9 cellular contexts compared by ENCODE assay signal in the genomic region with DNA sequence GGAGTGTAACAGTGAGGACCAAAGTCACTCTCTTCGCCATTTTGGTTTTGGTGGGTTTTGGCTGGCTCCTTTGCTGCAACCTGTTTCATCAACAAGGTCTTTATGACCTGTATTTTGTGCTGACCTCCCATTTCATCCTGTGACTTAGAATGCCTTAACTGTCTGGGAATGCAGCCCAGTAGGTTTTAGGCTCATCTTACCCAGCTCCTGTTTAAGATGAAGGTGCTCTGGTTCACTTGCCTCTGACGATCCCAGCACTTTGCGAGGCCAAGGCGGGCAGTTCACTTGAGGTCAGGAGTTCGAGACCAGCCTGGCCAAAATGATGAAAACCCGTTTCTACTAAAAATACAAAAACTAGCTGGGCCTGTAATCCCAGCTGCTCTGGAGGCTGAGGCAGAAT. TPM values are rescaled to one million over a fixed set of nuclear protein-coding genes. Genes with fewer than 3 reads are reported as not detected.
DNase-seq lines count a peak whose midpoint lies in the region; ATAC-seq, FAIRE-seq and TF ChIP-seq lines count a peak whose summit lies in the region.
"Had no signal": no experiment of that assay in that cellular context is flagged by ENCODE, and none has a peak within 500 bp of the region (broad histone marks: within the 10 kb centered on the region; RNA-seq: fewer than 3 reads in every experiment).

No MANE protein-coding gene starts in this region.

- H3K27ac ChIP-seq in heart left ventricle (peak overlapping the region in 11 of 12 donors; percentile 98 to 100 (median 99)), right cardiac atrium (ENCODE audit: low read length) (no peak overlapping the region), upper lobe of left lung (peak overlapping the region; percentile 96 to 100 (median 99)), body of pancreas (no peak overlapping the region)

- DNase-seq in heart left ventricle (no peak), right cardiac atrium (no peak), left kidney (ENCODE audit: low read depth, low spot score) (peak; percentile 5), upper lobe of left lung (no peak), germinal center (ENCODE audit: low spot score) (no peak), body of pancreas (no peak), H54 (ENCODE audit: insufficient read length, low spot score) (no peak)
- DNase-seq in activated CD8-positive, alpha-beta T cell treated with anti-CD3 and anti-CD28 coated beads, Interleukin-2, amount 10 ng/mL, durations not matched to agents 7 days and 5 days: no peak

- H3K4me3 ChIP-seq in heart left ventricle (no peak overlapping the region), right cardiac atrium (ENCODE audit: low read length) (no peak overlapping the region), upper lobe of left lung (no peak overlapping the region), body of pancreas (no peak overlapping the region)

- POLR2A ChIA-PET in activated CD8-positive, alpha-beta T cell treated with anti-CD3 and anti-CD28 coated beads, Interleukin-2, amount 10 ng/mL, durations not matched to agents 7 days and 5 days (lab: Charles Lee): no interaction called here

- ATAC-seq in heart left ventricle (no peak), right cardiac atrium (no peak), upper lobe of left lung (ENCODE audit: low FRiP score in 2 of 2) (no peak), body of pancreas (no peak)
- ATAC-seq in activated CD8-positive, alpha-beta T cell treated with anti-CD3 and anti-CD28 coated beads, Interleukin-2, amount 10 ng/mL, durations not matched to agents 7 days and 5 days: no peak
- ATAC-seq: Right ventricle myocardium inferior had no signal

- peaks cover 24% of the 10 kb centered on the region for H3K4me1 Mint-ChIP-seq in activated CD8-positive, alpha-beta T cell treated with anti-CD3 and anti-CD28 coated beads, Interleukin-2, amount 10 ng/mL, durations not matched to agents 7 days and 5 days (ENCODE audit: low read depth)

- WGBS in heart left ventricle, 4 donors: 85 to 92% (median 90%) methylated on average over 6 of the region's 6 CpGs
- WGBS in right cardiac atrium: 91% methylated on average over 6 of the region's 6 CpGs
- 84 to 88% methylated on average over 6 of the region's 6 CpGs for WGBS in upper lobe of left lung, 2 donors
- WGBS in body of pancreas, 2 donors: 92 to 93% methylated on average over 6 of the region's 6 CpGs

- peak overlapping the region; percentile 99 for H3K27ac Mint-ChIP-seq in activated CD8-positive, alpha-beta T cell treated with anti-CD3 and anti-CD28 coated beads, Interleukin-2, amount 10 ng/mL, durations not matched to agents 7 days and 5 days

- H3K36me3 Mint-ChIP-seq in activated CD8-positive, alpha-beta T cell treated with anti-CD3 and anti-CD28 coated beads, Interleukin-2, amount 10 ng/mL, durations not matched to agents 7 days and 5 days (ENCODE audit: low read depth): peaks cover 50% of the 10 kb centered on the region

- intact Hi-C loops in heart left ventricle (cut with DNase I): no loop called here
- intact Hi-C loops in right cardiac atrium (cut with DNase I): no loop called here
- intact Hi-C loops in body of pancreas (cut with DNase I): no loop called here

- H3K9me3 Mint-ChIP-seq in activated CD8-positive, alpha-beta T cell treated with anti-CD3 and anti-CD28 coated beads, Interleukin-2, amount 10 ng/mL, durations not matched to agents 7 days and 5 days (ENCODE audit: insufficient read depth): no peaks in the 10 kb centered on the region

- CTCF ChIA-PET in activated CD8-positive, alpha-beta T cell treated with anti-CD3 and anti-CD28 coated beads, Interleukin-2, amount 10 ng/mL, durations not matched to agents 7 days and 5 days (lab: Charles Lee): no interaction called here

- peak overlapping the region; percentile 96 for H3K4me3 Mint-ChIP-seq in activated CD8-positive, alpha-beta T cell treated with anti-CD3 and anti-CD28 coated beads, Interleukin-2, amount 10 ng/mL, durations not matched to agents 7 days and 5 days

- no peak for TF ChIP-seq EP300 in upper lobe of left lung (IDR thresholded peaks at IDR 0.05)

- TF ChIP-seq POLR2A in heart left ventricle (IDR thresholded peaks at IDR 0.05) (no peak), upper lobe of left lung (IDR thresholded peaks at IDR 0.05) (no peak), body of pancreas (IDR thresholded peaks at IDR 0.05) (no peak), H54 (IDR thresholded peaks at IDR 0.05; ENCODE audit: low read depth, low read length) (no peak)

- H3K27me3 ChIP-seq in heart left ventricle (no peaks in the 10 kb centered on the region), right cardiac atrium (ENCODE audit: control insufficient read depth, insufficient read depth) (no peaks in the 10 kb centered on the region), upper lobe of left lung (no peaks in the 10 kb centered on the region), body of pancreas (no peaks in the 10 kb centered on the region)

- TF ChIP-seq CTCF in heart left ventricle (IDR thresholded peaks at IDR 0.05) (no peak), upper lobe of left lung (IDR thresholded peaks at IDR 0.05) (no peak), body of pancreas (IDR thresholded peaks at IDR 0.05) (no peak)

- H3K4me1 ChIP-seq in heart left ventricle: peaks cover 0 to 35% (median 20%) of the 10 kb centered on the region in 12 donors
- peaks cover 1% of the 10 kb centered on the region for H3K4me1 ChIP-seq in right cardiac atrium (ENCODE audit: control insufficient read depth, insufficient read depth, low read length)
- peaks cover 15 to 43% (median 24%) of the 10 kb centered on the region in 4 donors for H3K4me1 ChIP-seq in upper lobe of left lung
- peaks cover 22% of the 10 kb centered on the region for H3K4me1 ChIP-seq in body of pancreas

- H3K27me3 Mint-ChIP-seq in activated CD8-positive, alpha-beta T cell treated with anti-CD3 and anti-CD28 coated beads, Interleukin-2, amount 10 ng/mL, durations not matched to agents 7 days and 5 days (ENCODE audit: low read depth): no peaks in the 10 kb centered on the region

- H3K9me3 ChIP-seq in heart left ventricle (no peaks in the 10 kb centered on the region), right cardiac atrium (ENCODE audit: control insufficient read depth, low read length) (no peaks in the 10 kb centered on the region), upper lobe of left lung (no peaks in the 10 kb centered on the region), body of pancreas (no peaks in the 10 kb centered on the region)

- no peak for FAIRE-seq in H54 (lab: Jason Lieb, UNC)

- H3K36me3 ChIP-seq in heart left ventricle: peaks cover 0 to 10% (median 0%) of the 10 kb centered on the region in 9 donors
- no peaks in the 10 kb centered on the region for H3K36me3 ChIP-seq in upper lobe of left lung
- no peaks in the 10 kb centered on the region for H3K36me3 ChIP-seq in body of pancreas (replicated peaks in 1 of 2; ENCODE audit: insufficient read depth in 1 of 2, low read depth in 2 of 2)

RNA-seq across cellular contexts. Expression of a gene that starts 1.8 kb away (rescaled TPM):
- total RNA-seq in heart left ventricle (10 to 100 TPM in 1 of 9 donors, 1 to 10 TPM in 8; 2.2 to 17.1 (median 5.4) TPM), right cardiac atrium (1 to 10 TPM; 2.8 to 7.2 (median 4.2) TPM), upper lobe of left lung (100 to 1,000 TPM in 1 of 6 donors, 10 to 100 TPM in 5; 13.0 to 107 (median 22.7) TPM), body of pancreas (1 to 10 TPM; 2.9 to 4.3 TPM)
- polyA plus RNA-seq in heart left ventricle (10 to 100 TPM in 1 of 2 donors, 1 to 10 TPM in 1; 9.5 to 37.9 TPM), right cardiac atrium (11.7 TPM)
- 100 to 1,000 TPM; 204 TPM for total RNA-seq in activated CD8-positive, alpha-beta T cell treated with anti-CD3 and anti-CD28 coated beads, Interleukin-2, amount 10 ng/mL, durations not matched to agents 7 days and 5 days

RNA-seq across cellular contexts. Expression of a gene that starts 9.1 kb away (rescaled TPM):
- total RNA-seq in heart left ventricle (10 to 100 TPM; 13.0 to 25.3 (median 15.5) TPM), right cardiac atrium (10 to 100 TPM; 16.2 to 20.6 (median 17.4) TPM), upper lobe of left lung (100 to 1,000 TPM in 2 of 6 donors, 10 to 100 TPM in 4; 42.0 to 113 (median 60.0) TPM), body of pancreas (10 to 100 TPM; 54.7 to 65.6 TPM)
- polyA plus RNA-seq in heart left ventricle (10 to 100 TPM; 13.9 to 27.5 TPM), right cardiac atrium (14.6 TPM)
- total RNA-seq in activated CD8-positive, alpha-beta T cell treated with anti-CD3 and anti-CD28 coated beads, Interleukin-2, amount 10 ng/mL, durations not matched to agents 7 days and 5 days: 10 to 100 TPM; 35.8 to 37.5 TPM

Comparison
In these comparisons a context has a peak if more than half of its experiments do, and no peak if none do; other contexts are left out.
1. H3K27ac ChIP-seq: peak in heart left ventricle (11 of 12) and upper lobe of left lung (4 of 4); none in right cardiac atrium (single experiment) and body of pancreas (0 of 4).